ENCODE assay signal across 8 cellular contexts in genomic region chr14:73633517-73634332, GRCh38. TPM values are rescaled to one million over a fixed set of nuclear protein-coding genes. Genes with fewer than 3 reads are reported as not detected.
DNase-seq lines count a peak whose midpoint lies in the region; ATAC-seq and TF ChIP-seq lines count a peak whose summit lies in the region.

No MANE protein-coding gene starts in this region.

- peak overlapping the region; percentile 45; the same call in 1 of the 2 replicates for H3K23ac ChIP-seq in IMR-90 (ENCODE audit: low read depth, low read length)

- H2AK9ac ChIP-seq in IMR-90 (replicated peaks; ENCODE audit: low read depth, low read length, poor library complexity) = peak overlapping the region; percentile 89

- POLR2A ChIA-PET in IMR-90 (lab: Charles Lee; ENCODE audit: unreplicated experiment) = no interaction called here

- H2AFZ ChIP-seq in IMR-90 (replicated peaks; ENCODE audit: low read length, poor library complexity) = peak overlapping the region; percentile 98

- H3K14ac ChIP-seq in IMR-90 (replicated peaks; ENCODE audit: low read depth, low read length) = peak overlapping the region; percentile 62; the same call in 1 of the 2 replicates

- H2AK5ac ChIP-seq in IMR-90 (ENCODE audit: low read depth, low read length) = no peak overlapping the region

- TF ChIP-seq RAD21 in IMR-90 (IDR thresholded peaks at IDR 0.05; ENCODE audit: low read length) = peak; percentile 88

- H3K18ac ChIP-seq in IMR-90 (ENCODE audit: low read depth, low read length) = no peak overlapping the region

- peak overlapping the region; percentile 90 for H3K4me2 ChIP-seq in IMR-90 (ENCODE audit: low read depth, low read length)

- H2BK120ac ChIP-seq in IMR-90 (ENCODE audit: low read depth, low read length) = peak overlapping the region; percentile 74

- H3K4me3 Mint-ChIP-seq in natural killer cell treated with Interleukin-12 subunit alpha and Interleukin-12 subunit beta and Interleukin-15 and Interleukin-18, amount 100 ng/mL, for 72 hours = peak overlapping the region; percentile 59

- TF ChIP-seq CTCF in GM12864 (IDR thresholded peaks at IDR 0.05; ENCODE audit: low read depth, low read length, missing control alignments) (peak; percentile 85), IMR-90 (conservative IDR thresholded peaks at IDR 0.05; ENCODE audit: low read depth, low read length) (peak; percentile 91)

- H3K27ac Mint-ChIP-seq in natural killer cell treated with Interleukin-12 subunit alpha and Interleukin-12 subunit beta and Interleukin-15 and Interleukin-18, amount 100 ng/mL, for 72 hours = peak overlapping the region; percentile 21 to 68

- DNase-seq in GM12864 (ENCODE audit: low read depth) (no peak), IMR-90 (peak; percentile 69), RPMI8226 (peak; percentile 54), activated gamma-delta T cell treated with Interleukin-2 at 50 U/mL for 16 hours (peak; percentile 60), fibroblast of the conjunctiva (ENCODE audit: low read depth) (peak; percentile 51)
- DNase-seq in natural killer cell treated with Interleukin-12 subunit alpha and Interleukin-12 subunit beta and Interleukin-15 and Interleukin-18, amount 100 ng/mL, for 72 hours (ENCODE audit: low spot score) = peak; percentile 68

- H3K9me3 ChIP-seq in IMR-90 (ENCODE audit: control insufficient read depth, insufficient read depth, low read length) (no peaks in the 10 kb centered on the region), stomach smooth muscle (ENCODE audit: control insufficient read depth in 2 of 2, low read length in 2 of 2) (no peaks in the 10 kb centered on the region)

- 6% methylated on average over 17 of the region's 54 CpGs; no CpG with 5 or more reads in 1 of the 2 experiments for WGBS in IMR-90 (ENCODE audit: extremely low coverage in 2 of 2, insufficient read length in 1 of 2), 2 experiments

- peak overlapping the region; percentile 62 to 95 for H4K8ac ChIP-seq in IMR-90 (ENCODE audit: low read depth in 2 of 2, low read length in 2 of 2)

- intact Hi-C loops in IMR-90 (cut with micrococcal nuclease) = loop anchor here (1.0 to 10.0 kb wide), 4 partner anchors 125 to 459 kb away; no protein-coding TSS in a partner anchor

- peak overlapping the region; percentile 24; the same call in 1 of the 2 replicates for H3K4ac ChIP-seq in IMR-90 (ENCODE audit: low read depth, low read length)

- H3K56ac ChIP-seq in IMR-90 (ENCODE audit: extremely low read depth, insufficient read depth, low read length) = peak overlapping the region; percentile 32; the same call in 1 of the 2 replicates

- H3K79me1 ChIP-seq in IMR-90 (ENCODE audit: low read depth in 1 of 2, low read length in 2 of 2) = no peaks in the 10 kb centered on the region

- H3K9me1 ChIP-seq in IMR-90 (ENCODE audit: insufficient read depth, low read length) = no peaks in the 10 kb centered on the region

- H2BK20ac ChIP-seq in IMR-90 (ENCODE audit: low read depth, low read length) = no peak overlapping the region

- H3K27me3 ChIP-seq in IMR-90 (ENCODE audit: control insufficient read depth, insufficient read depth, low read length) (no peaks in the 10 kb centered on the region; the same call in 1 of the 2 replicates), stomach smooth muscle (ENCODE audit: control insufficient read depth in 1 of 2, insufficient read depth in 2 of 2, low read length in 2 of 2) (no peaks in the 10 kb centered on the region)

- dilution Hi-C loops in IMR-90 (cut with HindIII; ENCODE audit: low sequenced_read_pairs, unreplicated experiment) = no loop called here

- H3K27ac ChIP-seq in IMR-90 (ENCODE audit: insufficient read depth, low read length) (no peak overlapping the region), stomach smooth muscle (ENCODE audit: low read length) (peak overlapping the region; percentile 11)

- H2BK15ac ChIP-seq in IMR-90 (ENCODE audit: low read depth, low read length) = no peak overlapping the region; the same call in 2 of the 3 replicates

- H3K4me1 Mint-ChIP-seq in natural killer cell treated with Interleukin-12 subunit alpha and Interleukin-12 subunit beta and Interleukin-15 and Interleukin-18, amount 100 ng/mL, for 72 hours (ENCODE audit: low read depth in 2 of 2) = peaks cover 4 to 5% of the 10 kb centered on the region in 2 donors

- no TSS peak for BruUV-seq in IMR-90 (replicated peaks; lab: Mats Ljungman, UMichigan)

- H3K27me3 Mint-ChIP-seq in natural killer cell treated with Interleukin-12 subunit alpha and Interleukin-12 subunit beta and Interleukin-15 and Interleukin-18, amount 100 ng/mL, for 72 hours = peaks cover 0 to 6% of the 10 kb centered on the region in 2 donors

- H2BK5ac ChIP-seq in IMR-90 (ENCODE audit: low read depth, low read length, poor library complexity, severe bottlenecking) = no peak overlapping the region

- CTCF ChIA-PET in IMR-90 (lab: Yijun Ruan, JAX) = interaction anchor here (1.0 to 2.4 kb wide), 4 partner anchors 121 to 143 kb away, joined by 3 to 12 read pairs (median 4); partner anchors contain the start of gene RIOX1

- H4K5ac ChIP-seq in IMR-90 (ENCODE audit: low read depth, low read length) = no peak overlapping the region

- ATAC-seq in IMR-90 (ENCODE audit: low read depth) = peak; percentile 97
- ATAC-seq in natural killer cell treated with Interleukin-12 subunit alpha and Interleukin-12 subunit beta and Interleukin-15 and Interleukin-18, amount 100 ng/mL, for 72 hours = peak; percentile 79 to 87
- no peak for ATAC-seq in GM18511 (IDR thresholded peaks at IDR 0.05; ENCODE audit: unreplicated experiment)

- no peaks in the 10 kb centered on the region for H3K9me3 Mint-ChIP-seq in natural killer cell treated with Interleukin-12 subunit alpha and Interleukin-12 subunit beta and Interleukin-15 and Interleukin-18, amount 100 ng/mL, for 72 hours

- no peak for TF ChIP-seq POLR2A in IMR-90 (IDR thresholded peaks at IDR 0.05; ENCODE audit: low read depth, low read length)

- no peaks in the 10 kb centered on the region for H3K36me3 ChIP-seq in IMR-90 (ENCODE audit: control insufficient read depth, insufficient read depth, low read length)
- no peaks in the 10 kb centered on the region for H3K36me3 ChIP-seq in stomach smooth muscle (ENCODE audit: control insufficient read depth in 2 of 2, insufficient read depth in 2 of 2, low read length in 2 of 2)

- H3K4me3 ChIP-seq in GM12864 (ENCODE audit: low read depth, low read length) (peak overlapping the region; percentile 52), IMR-90 (ENCODE audit: insufficient read depth, low read depth, low read length) (peak overlapping the region; percentile 30), stomach smooth muscle (ENCODE audit: low read length in 2 of 2) (peak overlapping the region; percentile 48 to 74)

- H4K20me1 ChIP-seq in IMR-90 (ENCODE audit: insufficient read depth, low read length) = no peaks in the 10 kb centered on the region

- in situ Hi-C loops in IMR-90 (cut with MboI; ENCODE audit: low sequenced_read_pairs) = no loop called here

- no peaks in the 10 kb centered on the region for H3K36me3 Mint-ChIP-seq in natural killer cell treated with Interleukin-12 subunit alpha and Interleukin-12 subunit beta and Interleukin-15 and Interleukin-18, amount 100 ng/mL, for 72 hours

- peak overlapping the region; percentile 15; the same call in 1 of the 2 replicates for H4K91ac ChIP-seq in IMR-90 (ENCODE audit: insufficient read depth, low read depth, low read length)

- H3K4me1 ChIP-seq in IMR-90 (ENCODE audit: control insufficient read depth, insufficient read depth, low read length) = no peaks in the 10 kb centered on the region
- H3K4me1 ChIP-seq in stomach smooth muscle (ENCODE audit: control insufficient read depth, insufficient read depth, low read length) = peaks cover 10% of the 10 kb centered on the region

- peak overlapping the region; percentile 58 for H3K9ac ChIP-seq in IMR-90 (ENCODE audit: low read depth, low read length)
- H3K9ac ChIP-seq in stomach smooth muscle (ENCODE audit: low read length in 2 of 2) = peak overlapping the region; percentile 58 to 72

TF ChIP-seq in IMR-90, 13 proteins besides CTCF, POLR2A, EP300 and RAD21:
- TF ChIP-seq SMC3 (IDR thresholded peaks at IDR 0.05; ENCODE audit: low read depth, low read length) = peak; percentile 81
- no peak for TF ChIP-seq NFE2L2 (IDR thresholded peaks at IDR 0.05; ENCODE audit: low read depth, low read length)
- TF ChIP-seq CEBPB (IDR thresholded peaks at IDR 0.05; ENCODE audit: low read depth, low read length) = no peak
- TF ChIP-seq RCOR1 (IDR thresholded peaks at IDR 0.05; ENCODE audit: insufficient replicate concordance, low read length) = no peak
- no peak for TF ChIP-seq MAZ (IDR thresholded peaks at IDR 0.05; ENCODE audit: borderline replicate concordance, low read depth, low read length)
- TF ChIP-seq CHD1 (IDR thresholded peaks at IDR 0.05; ENCODE audit: low read depth, low read length) = no peak
- TF ChIP-seq USF2 (IDR thresholded peaks at IDR 0.05; ENCODE audit: low read depth, low read length) = peak; percentile 52; the same call in 1 of the 2 replicates

RNA-seq across cellular contexts. Expression of gene DNAL1, which starts 11.1 kb away (rescaled TPM):
- 5.4 and 9.7 TPM in 2 replicates for total RNA-seq in IMR-90 (2012; rRNA removed)
- 3.2 and 4.5 TPM in 2 replicates for polyA plus RNA-seq in IMR-90 (2012; rRNA removed)
- 0.31 and 1.9 TPM in 2 replicates for polyA plus RNA-seq in IMR-90 (2012; cell fraction: cytosol; rRNA removed)
- 0.46 and 2.6 TPM in 2 replicates for polyA plus RNA-seq in IMR-90 (2012; cell fraction: nucleus; rRNA removed; ENCODE audit: low replicate concordance)
- total RNA-seq in natural killer cell treated with Interleukin-12 subunit alpha and Interleukin-12 subunit beta and Interleukin-15 and Interleukin-18, amount 100 ng/mL, for 72 hours = 1 to 10 TPM; 7.6 to 9.4 TPM

RNA-seq across cellular contexts. Expression of gene ACOT6, which starts 21.4 kb away (rescaled TPM):
- not detected in 2 replicates for total RNA-seq in IMR-90 (2012; rRNA removed)
- not detected in 2 replicates for polyA plus RNA-seq in IMR-90 (2012; rRNA removed)
- not detected in 2 replicates for polyA plus RNA-seq in IMR-90 (2012; cell fraction: cytosol; rRNA removed)
- not detected in 2 replicates for polyA plus RNA-seq in IMR-90 (2012; cell fraction: nucleus; rRNA removed; ENCODE audit: low replicate concordance)
- total RNA-seq in natural killer cell treated with Interleukin-12 subunit alpha and Interleukin-12 subunit beta and Interleukin-15 and Interleukin-18, amount 100 ng/mL, for 72 hours = not detected

RNA-seq across cellular contexts. Expression of gene ACOT4, which starts 42.1 kb away (rescaled TPM):
- total RNA-seq in IMR-90 (2012; rRNA removed) = 0.28 and 0.54 TPM in 2 replicates
- polyA plus RNA-seq in IMR-90 (2012; rRNA removed) = 0.22 and 0.34 TPM in 2 replicates
- 0.25 and 0.31 TPM in 2 replicates for polyA plus RNA-seq in IMR-90 (2012; cell fraction: cytosol; rRNA removed)
- polyA plus RNA-seq in IMR-90 (2012; cell fraction: nucleus; rRNA removed; ENCODE audit: low replicate concordance) = 0.05 and 0.08 TPM in 2 replicates
- total RNA-seq in natural killer cell treated with Interleukin-12 subunit alpha and Interleukin-12 subunit beta and Interleukin-15 and Interleukin-18, amount 100 ng/mL, for 72 hours = 1 to 10 TPM in 1 of 2 donors, under 1 TPM in 1; 0.84 to 8.9 TPM
